Comparison of ENCODE assay signal across 21 cellular contexts in genomic region chr14:83867871-83868270, GRCh38.
A peak's percentile ranks its signal among the peaks of the same experiment; 100 is the strongest.
DNase-seq lines count a peak whose midpoint lies in the region; FAIRE-seq and TF ChIP-seq lines count a peak whose summit lies in the region.
"Had no signal": no experiment of that assay in that cellular context is flagged by ENCODE, and none has a peak within 500 bp of the region (broad histone marks: within the 10 kb centered on the region; RNA-seq: fewer than 3 reads in every experiment).

No MANE protein-coding gene starts in this region.

- peak; percentile 41 for DNase-seq in COR-L47 (lab: John Stamatoyannopoulos, UW)
- DNase-seq in LHCN-M2 (ENCODE audit: low read depth), result peak; percentile 30
- peak; percentile 59 for DNase-seq in NCI-H2171 (lab: John Stamatoyannopoulos, UW)
- DNase-seq in iris pigment epithelial cell (ENCODE audit: low read depth), result peak; percentile 52
- DNase-seq in GM13977 (ENCODE audit: low spot score), result no peak
- no peak for DNase-seq in GM19238 (ENCODE audit: insufficient read length, low spot score)
- DNase-seq in D721Med (ENCODE audit: insufficient read length, low spot score), result no peak
- DNase-seq: activated CD4-positive, alpha-beta T cell treated with anti-CD3 and anti-CD28 coated beads for 48 hours; activated naive CD4-positive, alpha-beta T cell; activated T-cell treated with anti-CD3 and anti-CD28 coated beads, Interleukin-2, amount 50 U/mL, for 48 hours; Calu3; foreskin melanocyte; GM23248; left ventricle myocardium inferior; NCI-H187 treated with DMSO at 0.1 percent for 48 hours; NCI-H526; stimulated activated CD4-positive, alpha-beta T cell treated with anti-CD3 and anti-CD28 coated beads, Interleukin-4, amount 100 ng/mL, for 4 hours; stimulated activated naive CD4-positive, alpha-beta T cell; testis had no signal

- no peak for TF ChIP-seq CTCF in GM13977 (IDR thresholded peaks at IDR 0.05; ENCODE audit: extremely low read depth, insufficient read depth, missing control alignments)
- TF ChIP-seq CTCF in D721Med (IDR thresholded peaks at IDR 0.05; ENCODE audit: insufficient read depth, missing control alignments), result no peak

- FAIRE-seq in D721Med (lab: Jason Lieb, UNC), result no peak
- FAIRE-seq: bronchial epithelial cell, HepG2 had no signal

- in situ Hi-C loops in GM13977 (cut with MboI; ENCODE audit: low pct_unique_long_range_greater_than_20kb, low sequenced_read_pairs, unreplicated experiment), result no loop called here

Comparison
In these comparisons a context has a peak if more than half of its experiments do, and no peak if none do; other contexts are left out.
1. DNase-seq: peak in COR-L47 (single experiment), LHCN-M2 (single experiment), NCI-H2171 (single experiment) and iris pigment epithelial cell (single experiment); none in GM13977 (single experiment), GM19238 (single experiment) and D721Med (single experiment).